1 cellular context compared by ENCODE assay signal in genomic region chr2:218285604-218286003, GRCh38.
TF ChIP-seq lines count a peak whose summit lies in the region.

No MANE protein-coding gene starts in this region.

TF ChIP-seq in HepG2, 621 proteins besides CTCF, POLR2A, EP300 and RAD21:
- TF ChIP-seq SIX1 (CRISPR knock-in tag; IDR thresholded peaks at IDR 0.05; ENCODE audit: borderline replicate concordance) (no peak), ZNF275 (CRISPR knock-in tag; IDR thresholded peaks at IDR 0.05; ENCODE audit: borderline replicate concordance) (no peak), CHCHD3 (CRISPR knock-in tag; IDR thresholded peaks at IDR 0.05) (no peak), ZNF75D (CRISPR knock-in tag; IDR thresholded peaks at IDR 0.05; ENCODE audit: borderline replicate concordance) (no peak), ZNF646 (CRISPR knock-in tag; IDR thresholded peaks at IDR 0.05) (no peak), POLR2AphosphoS5 (IDR thresholded peaks at IDR 0.05; ENCODE audit: low read depth, low read length) (no peak), ZBTB37 (CRISPR knock-in tag; IDR thresholded peaks at IDR 0.05) (no peak), ETV5 (CRISPR knock-in tag; IDR thresholded peaks at IDR 0.05; ENCODE audit: borderline replicate concordance) (no peak)
